17 cellular contexts compared by ENCODE assay signal in the genomic region with DNA sequence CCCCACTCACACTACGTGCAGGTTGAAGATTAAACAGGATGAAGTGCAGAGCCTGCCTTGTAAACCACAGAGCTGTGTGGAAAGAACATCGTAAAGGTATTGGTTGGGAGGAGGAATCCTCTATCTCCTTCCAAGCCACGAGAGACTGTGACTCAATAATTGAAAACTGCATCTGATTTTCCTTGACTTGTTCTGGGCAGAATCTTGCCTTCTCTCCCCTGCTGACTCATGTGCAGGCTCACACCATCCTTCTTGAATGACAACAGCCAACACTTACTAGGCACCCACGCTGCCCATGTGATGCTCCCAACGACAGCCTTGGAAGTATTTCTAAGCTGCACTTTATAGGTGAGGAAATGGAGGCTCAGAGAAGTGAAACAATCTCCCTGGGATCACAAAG.
DNase-seq lines count a peak whose midpoint lies in the region; ATAC-seq and TF ChIP-seq lines count a peak whose summit lies in the region.
"Had no signal": no experiment of that assay in that cellular context is flagged by ENCODE, and none has a peak within 500 bp of the region (broad histone marks: within the 10 kb centered on the region; RNA-seq: fewer than 3 reads in every experiment).

No MANE protein-coding gene starts in this region.

- no peaks in the 10 kb centered on the region for H3K9me3 Mint-ChIP-seq in neural progenitor cell
- H3K9me3 Mint-ChIP-seq: activated T-helper 17 cell treated with anti-CD3 and anti-CD28 coated beads, Interleukin-2, amount 50 U/mL, for 72 hours; immature natural killer cell; T-helper 1 cell treated with Interleukin-12 subunit alpha and Interleukin-12 subunit beta and Interleukin-4 antibody, amounts not matched to agents 30 μg/mL and 1 μg/mL, for 36 hours had no signal

- no peaks in the 10 kb centered on the region for H3K27me3 ChIP-seq in neural progenitor cell
- H3K27me3 ChIP-seq: cardiac muscle cell had no signal

- POLR2A ChIA-PET in AG04449 (lab: Yijun Ruan, JAX) = interaction anchor here (1.3 kb wide), 1 partner anchor 19 kb away, joined by 4 read pairs; no protein-coding TSS in a partner anchor

- H3K4me3 Mint-ChIP-seq in neural progenitor cell = no peak overlapping the region
- H3K4me3 Mint-ChIP-seq: activated T-helper 17 cell treated with anti-CD3 and anti-CD28 coated beads, Interleukin-2, amount 50 U/mL, for 72 hours; immature natural killer cell; naive B cell; T-helper 1 cell treated with Interleukin-12 subunit alpha and Interleukin-12 subunit beta and Interleukin-4 antibody, amounts not matched to agents 30 μg/mL and 1 μg/mL, for 36 hours had no signal

- ATAC-seq in HG03196 (IDR thresholded peaks at IDR 0.05; ENCODE audit: unreplicated experiment) (no peak), GM19463 (IDR thresholded peaks at IDR 0.05; ENCODE audit: unreplicated experiment) (no peak)
- ATAC-seq: activated T-helper 17 cell treated with anti-CD3 and anti-CD28 coated beads, Interleukin-2, amount 50 U/mL, for 72 hours had no signal

- no peaks in the 10 kb centered on the region for H4K20me1 ChIP-seq in neural progenitor cell (ENCODE audit: low read depth)

- no peak overlapping the region for H3K4me2 ChIP-seq in neural progenitor cell

- H2AFZ ChIP-seq in neural progenitor cell (replicated peaks) = no peak overlapping the region

- no peak overlapping the region for H3K9ac ChIP-seq in neural progenitor cell

- H3K9me3 ChIP-seq in neural progenitor cell (ENCODE audit: low read depth) = no peaks in the 10 kb centered on the region

- no peaks in the 10 kb centered on the region for H3K36me3 Mint-ChIP-seq in neural progenitor cell
- H3K36me3 Mint-ChIP-seq: immature natural killer cell, naive B cell had no signal

- no peak overlapping the region for H3K27ac ChIP-seq in neural progenitor cell
- H3K27ac ChIP-seq: cardiac muscle cell had no signal

- CTCF ChIA-PET in AG04449 (lab: Yijun Ruan, JAX) = interaction anchor here (0.9 to 1.3 kb wide), 2 partner anchors 31 to 583 kb away, joined by 3 read pairs; no protein-coding TSS in a partner anchor

- H3K36me3 ChIP-seq in neural progenitor cell = no peaks in the 10 kb centered on the region
- H3K36me3 ChIP-seq: cardiac muscle cell, esophagus squamous epithelium had no signal

- no peaks in the 10 kb centered on the region for H3K79me2 ChIP-seq in neural progenitor cell (ENCODE audit: low read depth)

- H3K4me1 Mint-ChIP-seq in neural progenitor cell = peaks cover 25% of the 10 kb centered on the region
- H3K4me1 Mint-ChIP-seq: activated T-helper 17 cell treated with anti-CD3 and anti-CD28 coated beads, Interleukin-2, amount 50 U/mL, for 72 hours; immature natural killer cell; naive B cell had no signal

- DNase-seq in AG04449 (ENCODE audit: low read depth, low spot score) (peak; percentile 68), LHCN-M2 (ENCODE audit: low read depth) (peak; percentile 74), epithelial cell of esophagus (ENCODE audit: low read depth) (peak; percentile 75), myocyte (ENCODE audit: low read depth) (peak; percentile 28), NCI-H524 treated with DMSO at 0.1 percent for 48 hours (lab: John Stamatoyannopoulos, UW) (no peak), neural progenitor cell (ENCODE audit: low spot score) (no peak)
- DNase-seq: activated CD4-positive, alpha-beta T cell treated with anti-CD3 and anti-CD28 coated beads for 48 hours; AML-193; esophagus squamous epithelium; immature natural killer cell; naive B cell; NCI-H2029 had no signal

- H3F3A ChIP-seq in neural progenitor cell (ENCODE audit: low read depth) = no peaks in the 10 kb centered on the region

- no peak overlapping the region for H3K27ac Mint-ChIP-seq in neural progenitor cell
- H3K27ac Mint-ChIP-seq: activated T-helper 17 cell treated with anti-CD3 and anti-CD28 coated beads, Interleukin-2, amount 50 U/mL, for 72 hours; immature natural killer cell; naive B cell; T-helper 1 cell treated with Interleukin-12 subunit alpha and Interleukin-12 subunit beta and Interleukin-4 antibody, amounts not matched to agents 30 μg/mL and 1 μg/mL, for 36 hours had no signal

- no peak overlapping the region for H3K4me3 ChIP-seq in AG04449 (ENCODE audit: low read depth, low read length)
- H3K4me3 ChIP-seq in epithelial cell of esophagus (ENCODE audit: low read length) = no peak overlapping the region
- no peak overlapping the region for H3K4me3 ChIP-seq in neural progenitor cell
- H3K4me3 ChIP-seq: cardiac muscle cell, esophagus squamous epithelium had no signal

- H3K4me1 ChIP-seq in neural progenitor cell = no peaks in the 10 kb centered on the region

- TF ChIP-seq CTCF in AG04449 (IDR thresholded peaks at IDR 0.05; ENCODE audit: insufficient read depth, low read length, missing control alignments) (no peak), epithelial cell of esophagus (IDR thresholded peaks at IDR 0.05; ENCODE audit: insufficient read depth, low read depth, low read length, missing control alignments) (no peak), neural progenitor cell (IDR thresholded peaks at IDR 0.05) (no peak)

- peaks cover 13% of the 10 kb centered on the region for H3K27me3 Mint-ChIP-seq in neural progenitor cell (ENCODE audit: insufficient read depth, low read depth)

Comparison
In these comparisons a context has a peak if more than half of its experiments do, and no peak if none do; other contexts are left out.
1. DNase-seq: peak in AG04449 (single experiment), LHCN-M2 (single experiment), epithelial cell of esophagus (single experiment) and myocyte (single experiment); none in NCI-H524 treated with DMSO at 0.1 percent for 48 hours (single experiment) and neural progenitor cell (single experiment).